Comparison of ENCODE assay signal across 11 cellular contexts in the genomic region with DNA sequence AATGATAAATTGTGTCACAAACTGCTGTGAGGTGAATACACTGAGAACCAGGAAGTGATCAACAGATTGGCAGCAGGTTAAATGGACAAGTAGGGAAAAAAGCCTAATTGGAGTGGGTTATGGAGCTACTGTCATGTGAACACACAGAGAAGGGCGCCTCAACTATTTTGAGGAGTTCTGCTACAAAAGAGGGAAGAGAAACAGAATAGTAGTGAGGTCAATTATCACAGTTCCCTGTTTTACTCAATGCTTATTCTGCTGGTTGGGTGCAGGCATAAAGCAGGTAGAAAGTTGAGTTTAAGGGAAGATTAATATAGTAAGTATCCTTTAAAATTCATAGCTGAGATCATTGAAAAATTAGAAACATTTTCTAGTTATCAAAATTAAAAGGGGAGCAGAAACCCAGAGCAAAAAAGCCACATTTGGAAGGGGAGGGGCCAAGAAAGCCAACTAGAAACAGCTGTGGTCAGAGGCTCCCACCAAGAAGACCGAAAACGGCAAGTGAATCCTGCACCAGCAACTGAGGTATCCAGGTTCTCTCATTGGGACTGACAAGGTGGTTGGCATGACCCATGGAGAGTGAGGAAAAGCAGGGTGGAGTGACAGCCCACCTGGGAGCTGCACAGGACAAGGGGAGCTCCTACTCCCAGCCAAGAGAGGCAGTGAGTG.
DNase-seq lines count a peak whose midpoint lies in the region; ATAC-seq and TF ChIP-seq lines count a peak whose summit lies in the region.
"Had no signal": no experiment of that assay in that cellular context is flagged by ENCODE, and none has a peak within 500 bp of the region (broad histone marks: within the 10 kb centered on the region; RNA-seq: fewer than 3 reads in every experiment).

No MANE protein-coding gene starts in this region.

- DNase-seq in GM10248 (ENCODE audit: extremely low spot score) (peak; percentile 36), PC-3 (no peak), SW480 (ENCODE audit: low spot score) (no peak), OCI-M1 (lab: John Stamatoyannopoulos, UW) (no peak), Caco-2 (no peak)
- no peak for DNase-seq in activated naive CD4-positive, alpha-beta T cell treated with Interleukin-2 at 50 U/mL for 16 hours
- DNase-seq: left ventricle myocardium inferior, NCI-H1694 treated with DMSO at 0.1 percent for 48 hours had no signal

- peaks cover 17% of the 10 kb centered on the region for H3K27me3 Mint-ChIP-seq in Caco-2 (ENCODE audit: insufficient read depth, unreplicated experiment)

- H3K4me3 ChIP-seq in PC-3 (ENCODE audit: low read length) = no peak overlapping the region
- no peak overlapping the region for H3K4me3 ChIP-seq in Caco-2 (ENCODE audit: low read depth, low read length)
- H3K4me3 ChIP-seq: BLaER1, left ventricle myocardium inferior had no signal

- peaks cover 5% of the 10 kb centered on the region; the same call in 1 of the 2 replicates for H3K4me1 ChIP-seq in PC-3 (ENCODE audit: insufficient read depth, low read length)
- no peaks in the 10 kb centered on the region for H3K4me1 ChIP-seq in Caco-2
- H3K4me1 ChIP-seq: BLaER1 had no signal

- POLR2A ChIA-PET in GM10248 (lab: Yijun Ruan, JAX) (no interaction called here), PC-3 (lab: Charles Lee; ENCODE audit: unreplicated experiment) (no interaction called here), Caco-2 (lab: Charles Lee) (no interaction called here)

- H3K9me3 ChIP-seq in PC-3 (ENCODE audit: low read length) (no peaks in the 10 kb centered on the region), Caco-2 (no peaks in the 10 kb centered on the region; the same call in 1 of the 2 replicates)
- H3K9me3 ChIP-seq: BLaER1 had no signal

- H3K4me1 Mint-ChIP-seq in Caco-2 (ENCODE audit: low read depth, unreplicated experiment) = no peaks in the 10 kb centered on the region

- H3K4me3 Mint-ChIP-seq in Caco-2 (ENCODE audit: unreplicated experiment) = no peak overlapping the region

- no peaks in the 10 kb centered on the region for H3K36me3 Mint-ChIP-seq in Caco-2 (ENCODE audit: insufficient read depth, unreplicated experiment)

- peaks cover 11% of the 10 kb centered on the region for H3K9me3 Mint-ChIP-seq in Caco-2 (ENCODE audit: unreplicated experiment)

- no peak for TF ChIP-seq CTCF in GM10248 (IDR thresholded peaks at IDR 0.05; ENCODE audit: control extremely low read depth, extremely low read depth, low read depth, missing control alignments)
- TF ChIP-seq CTCF in PC-3 (conservative IDR thresholded peaks at IDR 0.05; ENCODE audit: low read depth, low read length) = no peak
- no peak for TF ChIP-seq CTCF in Caco-2 (IDR thresholded peaks at IDR 0.05; ENCODE audit: insufficient read depth in 1 of 2, low read depth in 1 of 2, low read length in 1 of 2, severe bottlenecking in 1 of 2, unreplicated experiment in 1 of 2)

- no peaks in the 10 kb centered on the region for H3F3A ChIP-seq in PC-3 (ENCODE audit: low read length, unreplicated experiment)

- H2AFZ ChIP-seq in PC-3 (ENCODE audit: low read length) = peak overlapping the region; percentile 48; the same call in 1 of the 2 replicates

- no peak overlapping the region for H3K9ac ChIP-seq in PC-3 (ENCODE audit: low read length)
- H3K9ac ChIP-seq: BLaER1 had no signal

- H3K27ac Mint-ChIP-seq in Caco-2 (ENCODE audit: unreplicated experiment) = no peak overlapping the region

- H3K9me2 ChIP-seq in PC-3 (replicated peaks; ENCODE audit: low read length) = no peaks in the 10 kb centered on the region

- H3K36me3 ChIP-seq in PC-3 (ENCODE audit: low read depth, low read length) = no peaks in the 10 kb centered on the region
- no peaks in the 10 kb centered on the region for H3K36me3 ChIP-seq in Caco-2 (ENCODE audit: control insufficient read depth, insufficient read depth, low read length)
- H3K36me3 ChIP-seq: BLaER1, left ventricle myocardium inferior had no signal

- no peaks in the 10 kb centered on the region for H3K79me2 ChIP-seq in PC-3 (ENCODE audit: low read length)

- CTCF ChIA-PET in GM10248 (lab: Yijun Ruan, JAX) (interaction anchor here (0.9 to 5.0 kb wide), 25 partner anchors 9 to 240 kb away, joined by 3 to 46 read pairs (median 6); a partner anchor contains a TSS), PC-3 (lab: Charles Lee) (interaction anchor here (0.7 kb wide), 1 partner anchor 355 kb away, joined by 4 read pairs; no protein-coding TSS in a partner anchor), Caco-2 (lab: Charles Lee) (interaction anchor here (1.4 kb wide), 1 partner anchor 13 kb away, joined by 4 read pairs; no protein-coding TSS in a partner anchor)

- H3K27me3 ChIP-seq in PC-3 (ENCODE audit: low read length) (no peaks in the 10 kb centered on the region), Caco-2 (replicated peaks; ENCODE audit: control insufficient read depth, insufficient read depth, low read length) (no peaks in the 10 kb centered on the region)
- H3K27me3 ChIP-seq: BLaER1 had no signal

- H4K20me1 ChIP-seq in PC-3 (ENCODE audit: low read length) = no peaks in the 10 kb centered on the region
- H4K20me1 ChIP-seq: BLaER1 had no signal

- intact Hi-C loops in PC-3 (cut with micrococcal nuclease) = loop anchor here (5.0 kb wide), 2 partner anchors 79 to 349 kb away; no protein-coding TSS in a partner anchor
- intact Hi-C loops in Caco-2 (cut with micrococcal nuclease; ENCODE audit: unreplicated experiment) = no loop called here

- no peak overlapping the region for H3K27ac ChIP-seq in PC-3 (ENCODE audit: low read length)
- H3K27ac ChIP-seq: BLaER1, left ventricle myocardium inferior had no signal

- H3K4me2 ChIP-seq in PC-3 (ENCODE audit: low read length) = no peak overlapping the region
- H3K4me2 ChIP-seq: BLaER1 had no signal

- ATAC-seq in GM19452 (IDR thresholded peaks at IDR 0.05; ENCODE audit: unreplicated experiment) (peak; percentile 42), HG03025 (IDR thresholded peaks at IDR 0.05; ENCODE audit: low FRiP score, unreplicated experiment) (peak; percentile 84), PC-3 (no peak)

- BruUV-seq in PC-3 (replicated peaks; lab: Mats Ljungman, UMichigan) (no TSS peak), Caco-2 (replicated peaks; lab: Mats Ljungman, UMichigan) (no TSS peak)
